ENCODE assay signal across 16 cellular contexts in the genomic region with DNA sequence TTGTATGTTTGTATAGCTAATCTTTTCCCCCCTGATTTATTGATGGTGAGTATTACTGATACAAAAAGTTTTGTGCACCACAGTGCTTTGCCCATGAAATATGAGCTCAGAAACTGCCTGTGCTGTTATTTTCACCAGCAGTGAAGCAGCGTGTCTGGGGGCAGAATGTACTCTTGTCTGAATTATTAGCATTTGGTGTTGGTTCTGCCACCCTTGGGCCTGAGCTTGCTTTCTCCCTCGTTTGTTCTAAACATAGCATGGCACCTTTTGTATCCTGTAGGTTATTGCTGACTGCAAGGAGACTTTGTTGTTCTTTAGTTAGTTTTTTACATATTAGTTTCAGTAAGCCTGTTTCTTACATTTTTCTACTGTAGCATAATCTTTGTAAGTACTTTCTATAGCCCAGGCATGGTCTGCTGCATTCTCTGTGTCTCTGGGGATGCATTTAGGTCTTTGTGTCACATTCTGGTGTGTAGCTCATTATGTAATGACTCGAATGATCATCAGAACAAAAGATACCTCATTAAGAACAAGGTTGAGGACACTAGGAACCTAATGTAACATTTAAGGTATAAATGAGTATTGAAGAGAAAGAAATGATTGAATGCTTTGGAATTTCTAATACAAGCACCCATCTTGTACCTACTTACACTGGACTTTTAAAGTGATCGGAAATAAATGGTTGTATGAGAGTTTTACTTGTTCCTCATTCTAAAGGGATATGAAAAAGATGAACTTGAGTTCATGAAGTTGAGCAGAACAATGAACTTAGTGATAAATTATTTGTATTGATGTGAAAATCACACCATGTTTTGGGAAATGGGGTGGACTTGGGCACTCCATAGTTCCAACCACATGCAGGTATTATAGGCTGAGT. TPM values are rescaled to one million over a fixed set of nuclear protein-coding genes. Genes with fewer than 3 reads are reported as not detected.
DNase-seq lines count a peak whose midpoint lies in the region; ATAC-seq and TF ChIP-seq lines count a peak whose summit lies in the region.
"Had no signal": no experiment of that assay in that cellular context is flagged by ENCODE, and none has a peak within 500 bp of the region (broad histone marks: within the 10 kb centered on the region; RNA-seq: fewer than 3 reads in every experiment).

No MANE protein-coding gene starts in this region.

- H3K9me3 Mint-ChIP-seq in CD4-positive, alpha-beta T cell: no peaks in the 10 kb centered on the region
- no peaks in the 10 kb centered on the region for H3K9me3 Mint-ChIP-seq in chondrocyte (ENCODE audit: low read depth)
- H3K9me3 Mint-ChIP-seq: T-cell had no signal

- H3K27ac ChIP-seq in CD4-positive, alpha-beta T cell (ENCODE audit: low read depth, low read length): no peak overlapping the region
- no peak overlapping the region for H3K27ac ChIP-seq in lower lobe of right lung
- H3K27ac ChIP-seq: HL-60, thoracic aorta had no signal

- CTCF ChIA-PET in CD4-positive, alpha-beta T cell (lab: Charles Lee): interaction anchor here (0.6 kb wide), 1 partner anchor 21 kb away, joined by 3 read pairs; no protein-coding TSS in a partner anchor

- DNase-seq in CD4-positive, alpha-beta T cell: no peak
- no peak for DNase-seq in chondrocyte (ENCODE audit: low spot score)
- DNase-seq in stimulated activated CD4-positive, alpha-beta T cell treated with anti-CD3 and anti-CD28 coated beads, Interleukin-12 subunit alpha, Interleukin-12 subunit beta, amount 100 ng/mL, for 4 hours: no peak
- DNase-seq in NCI-H524 treated with DMSO at 0.1 percent for 48 hours (lab: John Stamatoyannopoulos, UW): no peak
- no peak for DNase-seq in NCI-H2107 treated with DMSO at 0.1 percent for 48 hours (lab: John Stamatoyannopoulos, UW; ENCODE audit: unreplicated experiment)
- no peak for DNase-seq in lower lobe of right lung
- DNase-seq: activated CD4-positive, CD25-positive, alpha-beta regulatory T cell treated with anti-CD3 and anti-CD28 coated beads, Interleukin-2, amount 50 U/mL, for 72 hours; head of caudate nucleus; NCI-H1694 treated with DMSO at 0.1 percent for 48 hours; NCI-H69; T-cell had no signal

- no peak for ATAC-seq in CD4-positive, alpha-beta T cell (ENCODE audit: poor library complexity)
- ATAC-seq in GM19397 (IDR thresholded peaks at IDR 0.05; ENCODE audit: unreplicated experiment) (peak; percentile 69), HG03159 (IDR thresholded peaks at IDR 0.05; ENCODE audit: unreplicated experiment) (peak; percentile 63), lower lobe of right lung (no peak)
- ATAC-seq: T-cell had no signal

- POLR2A ChIA-PET in CD4-positive, alpha-beta T cell (lab: Charles Lee): no interaction called here

- peak overlapping the region; percentile 50 for H3K27ac Mint-ChIP-seq in CD4-positive, alpha-beta T cell
- peak overlapping the region; percentile 14 for H3K27ac Mint-ChIP-seq in chondrocyte (ENCODE audit: unreplicated experiment)
- H3K27ac Mint-ChIP-seq: T-cell had no signal

- no peaks in the 10 kb centered on the region for H3K27me3 Mint-ChIP-seq in CD4-positive, alpha-beta T cell
- H3K27me3 Mint-ChIP-seq in chondrocyte (ENCODE audit: low read depth): no peaks in the 10 kb centered on the region
- H3K27me3 Mint-ChIP-seq: T-cell had no signal

- peaks cover 84% of the 10 kb centered on the region for H3K4me1 Mint-ChIP-seq in CD4-positive, alpha-beta T cell (ENCODE audit: low read depth)
- peaks cover 57% of the 10 kb centered on the region for H3K4me1 Mint-ChIP-seq in chondrocyte (ENCODE audit: low read depth)

- no peak overlapping the region for H3K4me3 ChIP-seq in lower lobe of right lung
- H3K4me3 ChIP-seq: prostate gland, thoracic aorta had no signal

- H3K9me3 ChIP-seq in CD4-positive, alpha-beta T cell (ENCODE audit: control insufficient read depth, low read length): no peaks in the 10 kb centered on the region
- no peaks in the 10 kb centered on the region for H3K9me3 ChIP-seq in lower lobe of right lung
- H3K9me3 ChIP-seq: prostate gland, thoracic aorta had no signal

- H3K4me3 Mint-ChIP-seq in CD4-positive, alpha-beta T cell: no peak overlapping the region
- no peak overlapping the region for H3K4me3 Mint-ChIP-seq in chondrocyte (ENCODE audit: unreplicated experiment)
- H3K4me3 Mint-ChIP-seq: T-cell had no signal

- intact Hi-C loops in CD4-positive, alpha-beta T cell (cut with DNase I, micrococcal nuclease): loop anchor here in 1 of 2 experiments (5.0 kb wide), 1 partner anchor 97 kb away; no protein-coding TSS in a partner anchor
- intact Hi-C loops in lower lobe of right lung (cut with DNase I): no loop called here

- peaks cover 41% of the 10 kb centered on the region for H3K4me1 ChIP-seq in lower lobe of right lung

- H3K36me3 ChIP-seq in lower lobe of right lung: no peaks in the 10 kb centered on the region
- H3K36me3 ChIP-seq: prostate gland, thoracic aorta had no signal

- peaks cover 21% of the 10 kb centered on the region for H3K36me3 Mint-ChIP-seq in CD4-positive, alpha-beta T cell (ENCODE audit: low read depth)
- H3K36me3 Mint-ChIP-seq in chondrocyte (ENCODE audit: low read depth): no peaks in the 10 kb centered on the region

- H3K27me3 ChIP-seq in CD4-positive, alpha-beta T cell (ENCODE audit: control insufficient read depth, insufficient read depth, low read length): no peaks in the 10 kb centered on the region
- no peaks in the 10 kb centered on the region for H3K27me3 ChIP-seq in lower lobe of right lung (ENCODE audit: low read depth)

- no peak for TF ChIP-seq CTCF in CD4-positive, alpha-beta T cell (IDR thresholded peaks at IDR 0.05)
- TF ChIP-seq CTCF in chondrocyte (IDR thresholded peaks at IDR 0.05) (no peak), lower lobe of right lung (IDR thresholded peaks at IDR 0.05) (no peak)

RNA-seq across cellular contexts. Expression of gene GPI, which starts 50.3 kb away (rescaled TPM):
- 10 to 100 TPM; 85.0 to 86.0 TPM for total RNA-seq in CD4-positive, alpha-beta T cell
- 209 to 228 TPM (median 221 TPM) in 3 replicates for total RNA-seq in chondrocyte
- 136 TPM for total RNA-seq in lower lobe of right lung

Comparison
In these comparisons a context has a peak if more than half of its experiments do, and no peak if none do; other contexts are left out.
1. ATAC-seq: peak in GM19397 (single experiment) and HG03159 (single experiment); none in CD4-positive, alpha-beta T cell (single experiment) and lower lobe of right lung (0 of 2).